ENCODE assay signal across 9 cellular contexts in the genomic region with DNA sequence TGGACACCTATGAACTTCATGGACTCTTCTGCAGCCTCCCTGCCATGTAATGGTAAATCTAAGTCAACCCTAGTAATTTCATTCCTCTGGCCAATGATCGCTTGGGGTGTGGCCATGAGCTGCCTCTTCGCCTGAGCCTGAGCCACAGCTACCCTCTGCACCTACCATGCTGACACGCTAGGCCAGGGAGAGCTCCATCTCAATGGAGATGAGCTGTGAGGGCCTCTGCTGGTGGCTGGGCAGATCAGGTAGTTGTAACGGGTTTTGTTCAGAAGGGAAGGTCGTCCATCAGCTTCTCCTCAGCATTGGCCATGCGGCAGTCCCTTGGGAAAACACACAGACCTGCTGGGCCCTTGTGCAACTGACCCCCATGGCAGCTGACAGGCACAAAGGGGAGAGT. TPM values are rescaled to one million over a fixed set of nuclear protein-coding genes. Genes with fewer than 3 reads are reported as not detected.
DNase-seq lines count a peak whose midpoint lies in the region; ATAC-seq and TF ChIP-seq lines count a peak whose summit lies in the region.
"Had no signal": no experiment of that assay in that cellular context is flagged by ENCODE, and none has a peak within 500 bp of the region (broad histone marks: within the 10 kb centered on the region; RNA-seq: fewer than 3 reads in every experiment).

No MANE protein-coding gene starts in this region.

- no peak overlapping the region for H3K18ac ChIP-seq in neuronal stem cell (ENCODE audit: low read length)

- H3K4me1 Mint-ChIP-seq in MCF 10A (ENCODE audit: insufficient read depth, unreplicated experiment), result peaks cover 12% of the 10 kb centered on the region

- no peak overlapping the region for H3K4ac ChIP-seq in neuronal stem cell (ENCODE audit: low read length)

- H3K36me3 Mint-ChIP-seq in MCF 10A (ENCODE audit: insufficient read depth, unreplicated experiment), result peaks cover 16% of the 10 kb centered on the region

- H3K4me2 ChIP-seq in neuronal stem cell (ENCODE audit: insufficient read depth, low read length, poor library complexity, severe bottlenecking), result no peak overlapping the region

- H3K27me3 ChIP-seq in breast epithelium (no peaks in the 10 kb centered on the region), WERI-Rb-1 (ENCODE audit: insufficient read depth, low read depth, severe bottlenecking) (no peaks in the 10 kb centered on the region), neuronal stem cell (ENCODE audit: control insufficient read depth in 3 of 3, insufficient read depth in 3 of 3, low read depth in 1 of 3, low read length in 3 of 3) (peaks cover 0 to 8% (median 0%) of the 10 kb centered on the region in 3 experiments)

- H3K9me3 Mint-ChIP-seq in MCF 10A (ENCODE audit: unreplicated experiment), result no peaks in the 10 kb centered on the region
- H3K9me3 Mint-ChIP-seq: neural crest cell had no signal

- no peak overlapping the region for H3K23ac ChIP-seq in neuronal stem cell (ENCODE audit: low read depth, low read length, poor library complexity)

- no peak overlapping the region for H4K8ac ChIP-seq in neuronal stem cell (ENCODE audit: low read depth, low read length)

- H3K4me3 Mint-ChIP-seq in MCF 10A (ENCODE audit: unreplicated experiment), result no peak overlapping the region
- H3K4me3 Mint-ChIP-seq: neural crest cell had no signal

- H3K4me1 ChIP-seq in breast epithelium (no peaks in the 10 kb centered on the region), neuronal stem cell (ENCODE audit: control insufficient read depth in 2 of 2, insufficient read depth in 1 of 2, low read depth in 1 of 2, low read length in 2 of 2) (peaks cover 4 to 7% of the 10 kb centered on the region in 2 donors)

- H3K27me3 Mint-ChIP-seq in MCF 10A (ENCODE audit: insufficient read depth, unreplicated experiment), result no peaks in the 10 kb centered on the region

- H3K27ac ChIP-seq in breast epithelium, result no peak overlapping the region
- H3K27ac ChIP-seq in WERI-Rb-1, result no peak overlapping the region
- H3K27ac ChIP-seq in neuronal stem cell (replicated peaks; ENCODE audit: low read length), result no peak overlapping the region

- POLR2A ChIA-PET in MCF 10A (lab: Yijun Ruan, JAX), result interaction anchor here (0.6 kb wide), 1 partner anchor 73 kb away, joined by 3 read pairs; no protein-coding TSS in a partner anchor

- no peak overlapping the region for H3K14ac ChIP-seq in neuronal stem cell (ENCODE audit: low read length)

- no peak overlapping the region for H2BK15ac ChIP-seq in neuronal stem cell (ENCODE audit: low read length)

- no peak for TF ChIP-seq POLR2A in breast epithelium (IDR thresholded peaks at IDR 0.05)

- peak; percentile 29 for TF ChIP-seq CTCF in MCF 10A (IDR thresholded peaks at IDR 0.05; ENCODE audit: unreplicated experiment)
- peak in 1 of 3 donors; percentile 8 for TF ChIP-seq CTCF in breast epithelium (IDR thresholded peaks at IDR 0.05)
- TF ChIP-seq CTCF in WERI-Rb-1 (IDR thresholded peaks at IDR 0.05; ENCODE audit: low read depth, low read length), result peak; percentile 84

- CTCF ChIA-PET in MCF 10A (lab: Yijun Ruan, JAX), result interaction anchor here (0.6 to 2.0 kb wide), 6 partner anchors 12 to 319 kb away, joined by 3 to 5 read pairs (median 4); no protein-coding TSS in a partner anchor

- no peak overlapping the region for H3K9ac ChIP-seq in neuronal stem cell (ENCODE audit: low read depth, low read length, poor library complexity)

- H3K9me3 ChIP-seq in breast epithelium (no peaks in the 10 kb centered on the region), WERI-Rb-1 (ENCODE audit: severe bottlenecking) (no peaks in the 10 kb centered on the region), neuronal stem cell (replicated peaks in 1 of 2; ENCODE audit: control insufficient read depth in 2 of 2, insufficient read depth in 1 of 2, low read depth in 1 of 2, low read length in 2 of 2) (no peaks in the 10 kb centered on the region)

- WGBS in neuronal stem cell (ENCODE audit: extremely low coverage in 2 of 2, insufficient read length in 2 of 2, insufficient replicate concordance in 1 of 2), 2 donors, result no CpG with 5 or more reads among the region's 6 CpGs

- H2AK5ac ChIP-seq in neuronal stem cell (ENCODE audit: low read depth, low read length), result peak overlapping the region; percentile 49

- H3K27ac Mint-ChIP-seq in MCF 10A (ENCODE audit: low read depth, unreplicated experiment), result no peak overlapping the region

- DNase-seq in MCF 10A (ENCODE audit: unreplicated experiment) (peak; percentile 56), breast epithelium (ENCODE audit: low spot score in 2 of 2) (no peak), WERI-Rb-1 (peak; percentile 81), neuronal stem cell (ENCODE audit: low spot score) (no peak), NCI-H187 treated with DMSO at 0.1 percent for 48 hours (lab: John Stamatoyannopoulos, UW) (no peak), A172 (ENCODE audit: low spot score) (no peak)

- no peaks in the 10 kb centered on the region for H3K79me1 ChIP-seq in neuronal stem cell (ENCODE audit: low read depth, low read length)

- intact Hi-C loops in MCF 10A (cut with micrococcal nuclease), result loop anchor here (1.0 to 5.0 kb wide), 3 partner anchors 54 to 131 kb away; no protein-coding TSS in a partner anchor
- intact Hi-C loops in breast epithelium (cut with DNase I; ENCODE audit: low total_unique reads), result no loop called here

- H2AFZ ChIP-seq in neuronal stem cell (ENCODE audit: low read length), result no peak overlapping the region

- H3K36me3 ChIP-seq in breast epithelium (peaks cover 6% of the 10 kb centered on the region), WERI-Rb-1 (peaks cover 9% of the 10 kb centered on the region), neuronal stem cell (replicated peaks in 1 of 2; ENCODE audit: control insufficient read depth in 2 of 2, insufficient read depth in 2 of 2, low read length in 2 of 2) (peaks cover 2 to 8% of the 10 kb centered on the region in 2 donors)

- H2BK12ac ChIP-seq in neuronal stem cell (ENCODE audit: low read length), result no peak overlapping the region

- H4K91ac ChIP-seq in neuronal stem cell (ENCODE audit: low read depth, low read length, poor library complexity), result no peak overlapping the region

- no TSS peak for BruUV-seq in MCF 10A (replicated peaks; lab: Mats Ljungman, UMichigan)

- ATAC-seq in HG03442 (IDR thresholded peaks at IDR 0.05; ENCODE audit: unreplicated experiment) (peak; percentile 83), GM19452 (IDR thresholded peaks at IDR 0.05; ENCODE audit: unreplicated experiment) (no peak)

- no peak overlapping the region for H3K4me3 ChIP-seq in breast epithelium
- H3K4me3 ChIP-seq in WERI-Rb-1 (ENCODE audit: low read depth, low read length), result no peak overlapping the region
- H3K4me3 ChIP-seq in neuronal stem cell (ENCODE audit: low read length in 2 of 2), result no peak overlapping the region

- H2BK120ac ChIP-seq in neuronal stem cell (ENCODE audit: low read depth, low read length), result no peak overlapping the region

- no peak overlapping the region for H2BK5ac ChIP-seq in neuronal stem cell (ENCODE audit: low read length)

RNA-seq across cellular contexts. Expression of a gene that starts 24.4 kb away (rescaled TPM):
- total RNA-seq in MCF 10A (2022), result 31.4 and 32.8 TPM in 2 replicates
- total RNA-seq in breast epithelium, result 10 to 100 TPM; 24.8 to 32.1 (median 27.5) TPM
- polyA plus RNA-seq in neuronal stem cell (2013, experiment 1 of 2), result 29.5 TPM
- 30.3 TPM for polyA plus RNA-seq in neuronal stem cell (2013, experiment 2 of 2)
- 46.4 and 64.3 TPM in 2 replicates for total RNA-seq in A172 (2014; rRNA removed; shearing (Covaris generic))

RNA-seq across cellular contexts. Expression of a gene that starts 24.8 kb away (rescaled TPM):
- 14.7 and 14.9 TPM in 2 replicates for total RNA-seq in MCF 10A (2022)
- total RNA-seq in breast epithelium, result 10 to 100 TPM; 16.0 to 33.8 (median 27.5) TPM
- polyA plus RNA-seq in neuronal stem cell (2013, experiment 1 of 2), result 12.6 TPM
- 11.9 TPM for polyA plus RNA-seq in neuronal stem cell (2013, experiment 2 of 2)
- 3.9 and 4.4 TPM in 2 replicates for total RNA-seq in A172 (2014; rRNA removed; shearing (Covaris generic))

Comparison
In these comparisons a context has a peak if more than half of its experiments do, and no peak if none do; other contexts are left out.
1. DNase-seq: peak in MCF 10A (single experiment) and WERI-Rb-1 (single experiment); none in breast epithelium (0 of 2), neuronal stem cell (single experiment), NCI-H187 treated with DMSO at 0.1 percent for 48 hours (single experiment) and A172 (single experiment).